In the genomic region with DNA sequence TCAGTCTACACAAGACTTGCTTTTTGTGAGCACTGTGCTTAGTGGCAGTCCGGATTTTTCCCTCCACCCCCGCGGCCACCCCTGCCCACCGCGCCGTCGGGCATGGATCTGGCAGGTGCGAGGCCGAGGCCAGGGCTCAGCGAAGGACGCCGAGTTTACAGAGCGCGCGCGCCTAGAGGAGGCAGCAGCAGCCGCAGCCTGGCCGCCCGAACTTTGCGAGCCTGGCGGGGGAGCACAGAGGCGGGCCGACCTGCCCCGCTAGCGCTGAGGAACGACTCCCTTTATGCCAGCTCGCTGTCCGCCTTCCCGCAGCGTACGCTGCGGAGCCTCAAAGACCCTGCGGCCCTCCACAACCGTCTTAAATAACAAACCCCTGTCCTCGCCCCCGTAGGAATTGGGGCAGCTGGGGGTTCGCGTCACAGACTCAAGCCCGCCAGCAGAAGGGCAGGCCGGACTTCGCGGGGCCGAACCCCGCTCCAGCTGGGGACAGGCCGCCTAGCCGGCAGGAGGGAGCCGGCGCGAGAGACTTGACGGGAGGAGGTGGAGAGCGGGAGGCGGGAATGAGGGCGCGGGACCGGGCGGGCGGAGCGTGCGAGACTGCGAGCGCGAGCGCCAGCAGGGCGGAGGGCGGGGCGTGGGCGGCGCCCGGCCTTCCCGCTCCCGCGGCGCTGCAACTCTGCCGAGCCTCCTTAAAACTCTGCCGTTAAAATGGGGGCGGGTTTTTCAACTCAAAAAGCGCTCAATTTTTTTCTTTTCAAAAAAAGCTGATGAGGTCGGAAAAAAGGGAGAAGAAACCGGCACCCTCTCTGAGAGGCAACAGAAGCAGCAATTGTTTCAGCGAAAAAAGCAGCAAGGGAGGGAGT, we compare ENCODE assay signal across 8 cellular contexts. TPM values are rescaled to one million over a fixed set of nuclear protein-coding genes. Genes with fewer than 3 reads are reported as not detected.
DNase-seq lines count a peak whose midpoint lies in the region; ATAC-seq, FAIRE-seq and TF ChIP-seq lines count a peak whose summit lies in the region.

No MANE protein-coding gene starts in this region.

- TF ChIP-seq POLR2A in IMR-90 (IDR thresholded peaks at IDR 0.05; ENCODE audit: low read depth, low read length) = peak; percentile 71

- H3K9me3 ChIP-seq in IMR-90 (ENCODE audit: control insufficient read depth, insufficient read depth, low read length) (no peaks in the 10 kb centered on the region), OCI-LY7 (ENCODE audit: low read length) (no peaks in the 10 kb centered on the region), esophagus (ENCODE audit: control insufficient read depth in 2 of 2, insufficient read depth in 1 of 2, low read depth in 1 of 2, low read length in 1 of 2) (no peaks in the 10 kb centered on the region), muscle layer of duodenum (ENCODE audit: control insufficient read depth in 1 of 2, low read length in 2 of 2) (no peaks in the 10 kb centered on the region)

- peaks cover 16% of the 10 kb centered on the region for H3K27me3 Mint-ChIP-seq in activated T-cell treated with anti-CD3 and anti-CD28 coated beads, Interleukin-2, amount 50 U/mL, for 24 hours

- H3K4me1 ChIP-seq in IMR-90 (ENCODE audit: control insufficient read depth, insufficient read depth, low read length) = no peaks in the 10 kb centered on the region
- H3K4me1 ChIP-seq in OCI-LY7 (ENCODE audit: insufficient read depth, low read length, poor library complexity, severe bottlenecking) = peaks cover 23% of the 10 kb centered on the region
- H3K4me1 ChIP-seq in esophagus (ENCODE audit: control insufficient read depth in 2 of 2, insufficient read depth in 2 of 2, low read length in 1 of 2) = no peaks in the 10 kb centered on the region
- H3K4me1 ChIP-seq in muscle layer of duodenum (ENCODE audit: control insufficient read depth in 1 of 2, insufficient read depth in 2 of 2, low read length in 2 of 2) = peaks cover 0 to 5% of the 10 kb centered on the region in 2 donors

- no peak for TF ChIP-seq RAD21 in IMR-90 (IDR thresholded peaks at IDR 0.05; ENCODE audit: low read length)

- H3K23ac ChIP-seq in IMR-90 (ENCODE audit: low read depth, low read length) = peak overlapping the region; percentile 55

- peak overlapping the region; percentile 93 for H3K9ac ChIP-seq in IMR-90 (ENCODE audit: low read depth, low read length)

- H3K79me2 ChIP-seq in OCI-LY7 (ENCODE audit: insufficient read depth, low read depth, low read length) = peaks cover 43% of the 10 kb centered on the region

- BruUV-seq in IMR-90 (replicated peaks; lab: Mats Ljungman, UMichigan) = no TSS peak
- BruUV-seq in OCI-LY7 (replicated peaks; lab: Mats Ljungman, UMichigan) = no TSS peak

- peaks cover 11% of the 10 kb centered on the region for H3K36me3 Mint-ChIP-seq in activated T-cell treated with anti-CD3 and anti-CD28 coated beads, Interleukin-2, amount 50 U/mL, for 24 hours (ENCODE audit: low read depth)

- H3K9me2 ChIP-seq in OCI-LY7 (ENCODE audit: insufficient read depth, low read length) = no peaks in the 10 kb centered on the region

- 2% methylated on average over 8 of the region's 80 CpGs; no CpG with 5 or more reads in 1 of the 2 experiments for WGBS in IMR-90 (ENCODE audit: extremely low coverage in 2 of 2, insufficient read length in 1 of 2), 2 experiments
- WGBS in esophagus, 2 donors = 0% methylated on average over 73 to 80 of the region's 80 CpGs

- CTCF ChIA-PET in IMR-90 (lab: Yijun Ruan, JAX) (interaction anchor here (0.5 to 1.3 kb wide), 4 partner anchors 20 to 398 kb away, joined by 3 read pairs; no protein-coding TSS in a partner anchor), OCI-LY7 (lab: Charles Lee; ENCODE audit: unreplicated experiment) (no interaction called here)

- no peaks in the 10 kb centered on the region for H3K9me1 ChIP-seq in IMR-90 (ENCODE audit: insufficient read depth, low read length)

- intact Hi-C loops in IMR-90 (cut with micrococcal nuclease) (loop anchor here (1.0 to 2.0 kb wide), 3 partner anchors 8 to 221 kb away; no protein-coding TSS in a partner anchor), OCI-LY7 (cut with micrococcal nuclease; ENCODE audit: unreplicated experiment) (loop anchor here (1.0 to 10.0 kb wide), 4 partner anchors 8 to 907 kb away; partner anchors contain the start of genes EPS15, FAF1 and NRDC)

- POLR2A ChIA-PET in IMR-90 (lab: Charles Lee; ENCODE audit: unreplicated experiment) (interaction anchor here (0.5 kb wide), 1 partner anchor 202 kb away, joined by 10 read pairs; no protein-coding TSS in a partner anchor), OCI-LY7 (lab: Charles Lee) (interaction anchor here (1.0 to 4.0 kb wide), 5 partner anchors 8 to 78 kb away, joined by 4 to 37 read pairs (median 16); partner anchors contain the start of gene FAF1)

- H3K18ac ChIP-seq in IMR-90 (ENCODE audit: low read depth, low read length) = peak overlapping the region; percentile 34

- H2AFZ ChIP-seq in IMR-90 (replicated peaks; ENCODE audit: low read length, poor library complexity) (peak overlapping the region; percentile 92), OCI-LY7 (ENCODE audit: low read length) (peak overlapping the region; percentile 70)

- peak; percentile 61 for ATAC-seq in GM21526 (IDR thresholded peaks at IDR 0.05; ENCODE audit: low FRiP score, unreplicated experiment)
- ATAC-seq in IMR-90 (ENCODE audit: low read depth) = peak; percentile 86

- no peaks in the 10 kb centered on the region for H3K27me3 ChIP-seq in IMR-90 (ENCODE audit: control insufficient read depth, insufficient read depth, low read length)
- no peaks in the 10 kb centered on the region for H3K27me3 ChIP-seq in esophagus (ENCODE audit: control insufficient read depth in 1 of 2, insufficient read depth in 2 of 2, low read length in 2 of 2)
- no peaks in the 10 kb centered on the region for H3K27me3 ChIP-seq in muscle layer of duodenum (ENCODE audit: low read depth, low read length)

- peak overlapping the region; percentile 86 for H3K4me3 Mint-ChIP-seq in activated T-cell treated with anti-CD3 and anti-CD28 coated beads, Interleukin-2, amount 50 U/mL, for 24 hours

- H3K9me3 Mint-ChIP-seq in activated T-cell treated with anti-CD3 and anti-CD28 coated beads, Interleukin-2, amount 50 U/mL, for 24 hours = no peaks in the 10 kb centered on the region

- no peaks in the 10 kb centered on the region for H3K79me1 ChIP-seq in IMR-90 (ENCODE audit: low read depth in 1 of 2, low read length in 2 of 2)

- peak overlapping the region; percentile 95 for H3K27ac Mint-ChIP-seq in activated T-cell treated with anti-CD3 and anti-CD28 coated beads, Interleukin-2, amount 50 U/mL, for 24 hours

- no peak for FAIRE-seq in D721Med (lab: Jason Lieb, UNC)

- dilution Hi-C loops in IMR-90 (cut with HindIII; ENCODE audit: low sequenced_read_pairs, unreplicated experiment) = no loop called here

- peak overlapping the region; percentile 73; the same call in 1 of the 2 replicates for H4K91ac ChIP-seq in IMR-90 (ENCODE audit: insufficient read depth, low read depth, low read length)

- H3K14ac ChIP-seq in IMR-90 (replicated peaks; ENCODE audit: low read depth, low read length) = peak overlapping the region; percentile 75; the same call in 1 of the 2 replicates

- H3K4me3 ChIP-seq in IMR-90 (ENCODE audit: insufficient read depth, low read depth, low read length) (peak overlapping the region; percentile 88), OCI-LY7 (ENCODE audit: low read depth, low read length, poor library complexity, severe bottlenecking) (peak overlapping the region; percentile 88), esophagus (ENCODE audit: low read depth in 1 of 2, low read length in 2 of 2) (peak overlapping the region; percentile 70 to 86), muscle layer of duodenum (ENCODE audit: low read depth in 1 of 2, low read length in 2 of 2) (peak overlapping the region; percentile 86 to 91)

- TF ChIP-seq CTCF in D721Med (IDR thresholded peaks at IDR 0.05; ENCODE audit: insufficient read depth, missing control alignments) (no peak), IMR-90 (conservative IDR thresholded peaks at IDR 0.05; ENCODE audit: low read depth, low read length) (peak; percentile 42), OCI-LY7 (conservative IDR thresholded peaks at IDR 0.05; ENCODE audit: low read length) (peak; percentile 65)

- H3K36me3 ChIP-seq in IMR-90 (ENCODE audit: control insufficient read depth, insufficient read depth, low read length) (no peaks in the 10 kb centered on the region), OCI-LY7 (ENCODE audit: insufficient read depth, low read length) (peaks cover 17% of the 10 kb centered on the region; the same call in 1 of the 2 replicates), esophagus (ENCODE audit: control insufficient read depth in 2 of 2, insufficient read depth in 2 of 2, low read length in 1 of 2) (no peaks in the 10 kb centered on the region), muscle layer of duodenum (ENCODE audit: control insufficient read depth in 1 of 2, insufficient read depth in 2 of 2, low read length in 2 of 2) (peaks cover 0 to 5% of the 10 kb centered on the region in 2 donors)

- H3K4ac ChIP-seq in IMR-90 (ENCODE audit: low read depth, low read length) = peak overlapping the region; percentile 64

- peak overlapping the region; percentile 48 to 77; a peak in 3 of 4 replicates for H4K8ac ChIP-seq in IMR-90 (ENCODE audit: low read depth in 2 of 2, low read length in 2 of 2)

- H2BK5ac ChIP-seq in IMR-90 (ENCODE audit: low read depth, low read length, poor library complexity, severe bottlenecking) = peak overlapping the region; percentile 74

- peak overlapping the region; percentile 47 for H2BK120ac ChIP-seq in IMR-90 (ENCODE audit: low read depth, low read length)

- H2AK5ac ChIP-seq in IMR-90 (ENCODE audit: low read depth, low read length) = no peak overlapping the region

- H4K20me1 ChIP-seq in IMR-90 (ENCODE audit: insufficient read depth, low read length) = no peaks in the 10 kb centered on the region; the same call in none of the 2 replicates
- peaks cover 18% of the 10 kb centered on the region; the same call in 1 of the 2 replicates for H4K20me1 ChIP-seq in OCI-LY7 (ENCODE audit: insufficient read depth, low read length)

- H3K56ac ChIP-seq in IMR-90 (ENCODE audit: extremely low read depth, insufficient read depth, low read length) = peak overlapping the region; percentile 86

- H3K27ac ChIP-seq in IMR-90 (ENCODE audit: insufficient read depth, low read length) = peak overlapping the region; percentile 95
- peak overlapping the region; percentile 89 for H3K27ac ChIP-seq in OCI-LY7 (ENCODE audit: low read depth, low read length, poor library complexity, severe bottlenecking)
- peak overlapping the region; percentile 98 to 100 for H3K27ac ChIP-seq in esophagus (ENCODE audit: low read depth in 2 of 2, low read length in 1 of 2)
- H3K27ac ChIP-seq in muscle layer of duodenum (ENCODE audit: low read length) = peak overlapping the region; percentile 91

- DNase-seq in D721Med (ENCODE audit: insufficient read length, low spot score) (peak; percentile 67), IMR-90 (peak; percentile 89), OCI-LY7 (ENCODE audit: low spot score) (peak; percentile 91)
- DNase-seq in activated T-cell treated with anti-CD3 and anti-CD28 coated beads, Interleukin-2, amount 50 U/mL, for 24 hours = peak; percentile 84
- DNase-seq in stimulated activated CD8-positive, alpha-beta memory T cell treated with anti-CD3 and anti-CD28 coated beads, Interleukin-7, amount 100 ng/mL, for 4 hours (ENCODE audit: low read depth in 2 of 2) = peak; percentile 62 to 81

- H3K4me1 Mint-ChIP-seq in activated T-cell treated with anti-CD3 and anti-CD28 coated beads, Interleukin-2, amount 50 U/mL, for 24 hours (ENCODE audit: low read depth) = peaks cover 31% of the 10 kb centered on the region

- peak overlapping the region; percentile 25 for H4K5ac ChIP-seq in IMR-90 (ENCODE audit: low read depth, low read length)

- H2BK20ac ChIP-seq in IMR-90 (ENCODE audit: low read depth, low read length) = no peak overlapping the region

- H3K4me2 ChIP-seq in IMR-90 (ENCODE audit: low read depth, low read length) (peak overlapping the region; percentile 100), OCI-LY7 (ENCODE audit: low read length) (peak overlapping the region; percentile 83)

- no peak overlapping the region for H2BK15ac ChIP-seq in IMR-90 (ENCODE audit: low read depth, low read length)

- H2AK9ac ChIP-seq in IMR-90 (replicated peaks; ENCODE audit: low read depth, low read length, poor library complexity) = peak overlapping the region; percentile 48

- in situ Hi-C loops in IMR-90 (cut with MboI; ENCODE audit: low sequenced_read_pairs) = no loop called here

RNA-seq across cellular contexts. Expression of gene CDKN2C, which starts 1.8 kb away (rescaled TPM):
- total RNA-seq in IMR-90 (2012; rRNA removed) = 14.3 and 18.9 TPM in 2 replicates
- polyA plus RNA-seq in IMR-90 (2012; rRNA removed) = 13.5 and 15.5 TPM in 2 replicates
- polyA plus RNA-seq in IMR-90 (2012; cell fraction: cytosol; rRNA removed) = 7.1 and 10.0 TPM in 2 replicates
- 3.0 and 4.7 TPM in 2 replicates for polyA plus RNA-seq in IMR-90 (2012; cell fraction: nucleus; rRNA removed; ENCODE audit: low replicate concordance)
- total RNA-seq in OCI-LY7 (2014; rRNA removed; shearing (Covaris generic)) = 46.6 and 55.6 TPM in 2 replicates
- total RNA-seq in OCI-LY7 (2022) = 71.0 and 81.2 TPM in 2 replicates
- 10 to 100 TPM in 1 of 2 donors, 1 to 10 TPM in 1; 9.3 to 15.7 TPM for polyA plus RNA-seq in esophagus

RNA-seq across cellular contexts. Expression of gene FAF1, which starts 8.2 kb away (rescaled TPM):
- total RNA-seq in IMR-90 (2012; rRNA removed) (72.9 and 78.0 TPM in 2 replicates), OCI-LY7 (2022) (113 and 114 TPM in 2 replicates)
- polyA plus RNA-seq in IMR-90 (2012; rRNA removed) (15.4 and 18.8 TPM in 2 replicates), esophagus (10 to 100 TPM; 18.4 to 32.1 TPM)
- polyA plus RNA-seq in IMR-90 (2012; cell fraction: cytosol; rRNA removed) = 1.5 and 12.3 TPM in 2 replicates
- 0.66 and 6.9 TPM in 2 replicates for polyA plus RNA-seq in IMR-90 (2012; cell fraction: nucleus; rRNA removed; ENCODE audit: low replicate concordance)
- total RNA-seq in OCI-LY7 (2014; rRNA removed; shearing (Covaris generic)) = 42.3 and 57.5 TPM in 2 replicates

Comparison
In these comparisons a context has a peak if more than half of its experiments do, and no peak if none do; other contexts are left out.
1. Peak in every context shown above with its lines: DNase-seq, ATAC-seq, H3K4me3 ChIP-seq and H3K27ac ChIP-seq.